Comparison of ENCODE assay signal across 8 cellular contexts in the genomic region with DNA sequence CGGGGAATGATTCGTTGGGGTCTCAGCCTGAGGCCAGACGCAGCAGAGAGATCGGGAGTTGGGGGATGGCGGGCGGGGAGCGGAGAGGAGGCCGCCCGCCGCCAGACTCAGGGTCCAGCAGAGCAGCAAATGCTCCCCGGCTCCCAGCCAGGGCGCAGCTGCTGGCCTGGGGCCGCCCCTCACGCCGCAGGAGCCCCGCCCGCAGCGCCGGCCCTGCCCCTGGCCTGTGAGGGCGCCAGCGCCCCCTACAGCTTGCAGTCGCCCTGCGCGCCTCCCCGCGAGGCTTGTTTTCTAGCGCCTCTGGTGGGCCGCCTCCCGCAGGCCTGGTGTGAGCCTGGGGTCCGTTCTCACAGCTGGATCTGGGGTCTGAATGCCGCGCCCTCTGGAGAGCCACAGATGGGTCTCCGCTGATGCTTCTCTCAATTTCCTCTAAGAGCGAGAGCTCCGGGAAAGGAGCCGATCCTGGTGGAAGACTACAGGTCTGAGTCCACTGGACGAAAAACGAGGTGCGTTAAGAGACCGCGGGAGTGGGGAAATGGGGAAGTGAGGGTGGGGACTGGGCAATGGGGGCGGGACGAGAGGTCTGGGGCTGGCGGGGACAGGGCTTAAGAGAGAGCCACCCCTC. TPM values are rescaled to one million over a fixed set of nuclear protein-coding genes. Genes with fewer than 3 reads are reported as not detected.
DNase-seq lines count a peak whose midpoint lies in the region; ATAC-seq and TF ChIP-seq lines count a peak whose summit lies in the region.

No MANE protein-coding gene starts in this region.

- peak; percentile 95 for TF ChIP-seq CTCF in kidney epithelial cell (IDR thresholded peaks at IDR 0.05; ENCODE audit: insufficient read depth, low read length, poor library complexity, severe bottlenecking)

- peak; percentile 82 for ATAC-seq in HG03175 (IDR thresholded peaks at IDR 0.05; ENCODE audit: unreplicated experiment)
- ATAC-seq in activated CD4-positive, CD25-positive, alpha-beta regulatory T cell treated with anti-CD3 and anti-CD28 coated beads, Interleukin-2, amount 50 U/mL, for 24 hours: peak; percentile 94 to 96

- peak; percentile 91 for TF ChIP-seq POLR2A in GM18951 (IDR thresholded peaks at IDR 0.05; ENCODE audit: extremely low read depth, insufficient read depth, insufficient read length)

- in situ Hi-C loops in GM18951 (cut with MboI; ENCODE audit: low sequenced_read_pairs, unreplicated experiment): no loop called here

- no peaks in the 10 kb centered on the region for H3K36me3 ChIP-seq in kidney epithelial cell (ENCODE audit: control insufficient read depth, insufficient read depth, low read length)

- peak overlapping the region; percentile 76 for H3K4me3 ChIP-seq in kidney epithelial cell (ENCODE audit: low read depth, low read length)

- DNase-seq in AG20443 (ENCODE audit: low spot score) (peak; percentile 98), NCI-H226 (peak; percentile 80), cerebellar cortex (ENCODE audit: low spot score) (peak; percentile 84), kidney epithelial cell (ENCODE audit: low read depth) (peak; percentile 56)
- DNase-seq in stimulated activated CD4-positive, alpha-beta T cell treated with anti-CD3 and anti-CD28 coated beads, Interleukin-15, amount 100 ng/mL, for 24 hours: peak; percentile 95

- no peaks in the 10 kb centered on the region for H3K27me3 ChIP-seq in kidney epithelial cell (ENCODE audit: control insufficient read depth, insufficient read depth, low read length)

RNA-seq across cellular contexts. Expression of a gene that starts 29.9 kb away (rescaled TPM):
- 4.5 and 4.7 TPM in 2 replicates for total RNA-seq in kidney epithelial cell

Comparison
In these comparisons a context has a peak if more than half of its experiments do, and no peak if none do; other contexts are left out.
1. Peak in every context shown above with its lines: DNase-seq, ATAC-seq and H3K4me3 ChIP-seq.